In genomic region chr20:64053841-64054661, GRCh38 we compare ENCODE assay signal across 9 cellular contexts. TPM values are rescaled to one million over a fixed set of nuclear protein-coding genes. Genes with fewer than 3 reads are reported as not detected.
DNase-seq lines count a peak whose midpoint lies in the region; ATAC-seq and TF ChIP-seq lines count a peak whose summit lies in the region.
"Had no signal": no experiment of that assay in that cellular context is flagged by ENCODE, and none has a peak within 500 bp of the region (broad histone marks: within the 10 kb centered on the region; RNA-seq: fewer than 3 reads in every experiment).

No MANE protein-coding gene starts in this region.

- peaks cover 50% of the 10 kb centered on the region for H3K4me1 ChIP-seq in lower lobe of right lung

- H3K27me3 ChIP-seq in BJ (ENCODE audit: control insufficient read depth, insufficient read depth, low read length) (peaks cover 10% of the 10 kb centered on the region; the same call in 1 of the 2 replicates), lower lobe of right lung (ENCODE audit: low read depth) (peaks cover 60% of the 10 kb centered on the region)

- POLR2A ChIA-PET in BJ (lab: Charles Lee), result no interaction called here

- DNase-seq in BJ (ENCODE audit: low read depth) (no peak), HuH-7 (ENCODE audit: low spot score) (peak; percentile 85), astrocyte of the hippocampus (ENCODE audit: low read depth, low spot score) (peak; percentile 58), lower lobe of right lung (peak; percentile 70), omental fat pad (ENCODE audit: low spot score) (no peak)
- DNase-seq: NCI-H1105 had no signal

- peak; percentile 18 to 30 for ATAC-seq in lower lobe of right lung
- ATAC-seq in GM21723 (IDR thresholded peaks at IDR 0.05; ENCODE audit: unreplicated experiment), result no peak
- no peak for ATAC-seq in omental fat pad (ENCODE audit: low FRiP score)
- no peak for ATAC-seq in HG02763 (IDR thresholded peaks at IDR 0.05; ENCODE audit: unreplicated experiment)
- no peak for ATAC-seq in activated CD4-positive, CD25-positive, alpha-beta regulatory T cell treated with anti-CD3 and anti-CD28 coated beads, Interleukin-2, amount 50 U/mL, for 24 hours

- H3K4me3 ChIP-seq in BJ (ENCODE audit: low read depth, low read length) (no peak overlapping the region), lower lobe of right lung (peak overlapping the region; percentile 30)

- H3K9me3 ChIP-seq in lower lobe of right lung, result no peaks in the 10 kb centered on the region

- intact Hi-C loops in lower lobe of right lung (cut with DNase I), result no loop called here

- 0 out of 2 replicates have a peak, but pooled peaks have one; percentile 15 for TF ChIP-seq CTCF in BJ (IDR thresholded peaks at IDR 0.05; ENCODE audit: insufficient read depth, low read depth, low read length)
- TF ChIP-seq CTCF in lower lobe of right lung (IDR thresholded peaks at IDR 0.05), result peak; percentile 27
- no peak for TF ChIP-seq CTCF in omental fat pad (IDR thresholded peaks at IDR 0.05)

- H3K36me3 ChIP-seq in BJ (ENCODE audit: control insufficient read depth, insufficient read depth, low read length) (no peaks in the 10 kb centered on the region), lower lobe of right lung (no peaks in the 10 kb centered on the region)

- CTCF ChIA-PET in BJ (lab: Yijun Ruan, JAX), result interaction anchor here (1.0 to 8.0 kb wide), 4 partner anchors 8 to 30 kb away, joined by 3 to 76 read pairs (median 6); partner anchors contain the start of genes LKAAEAR1 and TCEA2

- peak overlapping the region; percentile 87 for H3K27ac ChIP-seq in lower lobe of right lung

RNA-seq across cellular contexts. Expression of gene SOX18, which starts 4.6 kb away (rescaled TPM):
- not detected in 2 replicates for polyA plus RNA-seq in BJ (2011; rRNA removed)
- not detected in 2 replicates for polyA minus RNA-seq in BJ (2011; rRNA and poly(A)+ RNA removed)
- total RNA-seq in lower lobe of right lung (48.3 TPM), omental fat pad (10 to 100 TPM in 1 of 4 donors, 1 to 10 TPM in 3; 2.9 to 16.7 (median 7.7) TPM)

RNA-seq across cellular contexts. Expression of gene TCEA2, which starts 8.9 kb away (rescaled TPM):
- polyA plus RNA-seq in BJ (2011; rRNA removed), result 17.3 and 34.2 TPM in 2 replicates
- 21.5 and 24.3 TPM in 2 replicates for polyA minus RNA-seq in BJ (2011; rRNA and poly(A)+ RNA removed)
- total RNA-seq in lower lobe of right lung (38.8 TPM), omental fat pad (10 to 100 TPM; 20.5 to 34.8 (median 23.4) TPM)

RNA-seq across cellular contexts. Expression of gene C20orf204, which starts 18.1 kb away (rescaled TPM):
- 0.05 and 0.06 TPM in 2 replicates for polyA plus RNA-seq in BJ (2011; rRNA removed)
- polyA minus RNA-seq in BJ (2011; rRNA and poly(A)+ RNA removed), result 0.26 and 0.38 TPM in 2 replicates
- total RNA-seq in lower lobe of right lung (1.2 TPM), omental fat pad (1 to 10 TPM in 1 of 4 donors, under 1 TPM in 3; 0.37 to 6.5 (median 0.68) TPM)

RNA-seq across cellular contexts. Expression of gene RGS19, which starts 25.3 kb away (rescaled TPM):
- 12.1 and 14.5 TPM in 2 replicates for polyA plus RNA-seq in BJ (2011; rRNA removed)
- polyA minus RNA-seq in BJ (2011; rRNA and poly(A)+ RNA removed), result 9.0 and 11.9 TPM in 2 replicates
- 57.5 TPM for total RNA-seq in lower lobe of right lung
- 10 to 100 TPM; 14.0 to 45.1 (median 29.3) TPM for total RNA-seq in omental fat pad

RNA-seq across cellular contexts. Expression of gene OPRL1, which starts 25.8 kb away (rescaled TPM):
- 0.66 and 0.97 TPM in 2 replicates for polyA plus RNA-seq in BJ (2011; rRNA removed)
- polyA minus RNA-seq in BJ (2011; rRNA and poly(A)+ RNA removed), result 0.77 and 1.3 TPM in 2 replicates
- total RNA-seq in lower lobe of right lung, result 2.6 TPM
- 1 to 10 TPM in 3 of 4 donors, under 1 TPM in 1; 0.96 to 4.4 (median 1.4) TPM for total RNA-seq in omental fat pad

Comparison
In these comparisons a context has a peak if more than half of its experiments do, and no peak if none do; other contexts are left out.
1. DNase-seq: peak in HuH-7 (single experiment), astrocyte of the hippocampus (single experiment) and lower lobe of right lung (single experiment); none in BJ (single experiment) and omental fat pad (single experiment).
2. CTCF ChIP-seq: peak in BJ (single experiment) and lower lobe of right lung (single experiment); none in omental fat pad (0 of 3).
3. ATAC-seq: peak in lower lobe of right lung (2 of 2); none in GM21723 (single experiment), omental fat pad (single experiment), HG02763 (single experiment) and activated CD4-positive, CD25-positive, alpha-beta regulatory T cell treated with anti-CD3 and anti-CD28 coated beads, Interleukin-2, amount 50 U/mL, for 24 hours (0 of 2).